Comparison of ENCODE assay signal across 8 cellular contexts in genomic region chr6:116011520-116011919, GRCh38. TPM values are rescaled to one million over a fixed set of nuclear protein-coding genes. Genes with fewer than 3 reads are reported as not detected.
DNase-seq lines count a peak whose midpoint lies in the region; ATAC-seq and TF ChIP-seq lines count a peak whose summit lies in the region.

No MANE protein-coding gene starts in this region.

- H3K79me2 ChIP-seq in OCI-LY3 (ENCODE audit: low read length): peaks cover 57% of the 10 kb centered on the region

- WGBS in upper lobe of left lung, 2 donors: 65 to 75% methylated on average over 3 of the region's 3 CpGs

- H3K27ac ChIP-seq in OCI-LY3 (ENCODE audit: low read length) (peak overlapping the region; percentile 54), upper lobe of left lung (no peak overlapping the region)

- TF ChIP-seq CTCF in OCI-LY3 (IDR thresholded peaks at IDR 0.05; ENCODE audit: low read depth, low read length): no peak
- TF ChIP-seq CTCF in mucosa of descending colon (IDR thresholded peaks at IDR 0.05): no peak
- no peak for TF ChIP-seq CTCF in upper lobe of left lung (IDR thresholded peaks at IDR 0.05)

- H3K4me3 ChIP-seq in OCI-LY3 (ENCODE audit: low read length): peak overlapping the region; percentile 4; the same call in 1 of the 2 replicates
- H3K4me3 ChIP-seq in mucosa of descending colon: no peak overlapping the region
- H3K4me3 ChIP-seq in upper lobe of left lung: no peak overlapping the region

- no peak overlapping the region for H2AFZ ChIP-seq in OCI-LY3 (ENCODE audit: low read depth, low read length)

- peak overlapping the region; percentile 85 for H3K4me2 ChIP-seq in OCI-LY3 (ENCODE audit: low read length)

- no peaks in the 10 kb centered on the region for H4K20me1 ChIP-seq in OCI-LY3 (ENCODE audit: insufficient read depth, low read length)

- peak; percentile 59 for ATAC-seq in GM18858 (IDR thresholded peaks at IDR 0.05; ENCODE audit: unreplicated experiment)
- peak; percentile 56 for ATAC-seq in HG02623 (IDR thresholded peaks at IDR 0.05; ENCODE audit: unreplicated experiment)
- ATAC-seq in mucosa of descending colon: peak; percentile 86
- ATAC-seq in upper lobe of left lung (ENCODE audit: low FRiP score in 2 of 2): no peak

- intact Hi-C loops in mucosa of descending colon (cut with DNase I, micrococcal nuclease): loop anchor here (2.0 to 5.0 kb wide), 3 partner anchors 51 to 87 kb away; partner anchors contain the start of gene FRK (in 1 of the 2)

- no peak for TF ChIP-seq EP300 in upper lobe of left lung (IDR thresholded peaks at IDR 0.05)

- no peaks in the 10 kb centered on the region for H3K9me3 ChIP-seq in OCI-LY3 (ENCODE audit: insufficient read depth, low read length)
- H3K9me3 ChIP-seq in mucosa of descending colon: no peaks in the 10 kb centered on the region
- H3K9me3 ChIP-seq in upper lobe of left lung: no peaks in the 10 kb centered on the region

- H3K27me3 ChIP-seq in OCI-LY3 (ENCODE audit: low read depth, low read length) (no peaks in the 10 kb centered on the region), upper lobe of left lung (no peaks in the 10 kb centered on the region)

- H3K9ac ChIP-seq in OCI-LY3 (ENCODE audit: low read length): peak overlapping the region; percentile 14

- H3K4me1 ChIP-seq in OCI-LY3 (ENCODE audit: low read length) (peaks cover 70% of the 10 kb centered on the region), mucosa of descending colon (ENCODE audit: low read depth) (peaks cover 9% of the 10 kb centered on the region), upper lobe of left lung (peaks cover 13 to 42% (median 28%) of the 10 kb centered on the region in 4 donors)

- DNase-seq in mucosa of descending colon (peak in 1 of 3 donors; percentile 12), HuH-7 (ENCODE audit: low spot score) (no peak), OCI-M1 (lab: John Stamatoyannopoulos, UW) (no peak), upper lobe of left lung (no peak), HuH-7.5 (ENCODE audit: low spot score) (no peak)

- TF ChIP-seq POLR2A in upper lobe of left lung (IDR thresholded peaks at IDR 0.05): no peak

- H3K36me3 ChIP-seq in OCI-LY3 (replicated peaks; ENCODE audit: low read depth, low read length): peaks cover 4% of the 10 kb centered on the region
- H3K36me3 ChIP-seq in mucosa of descending colon (ENCODE audit: low read depth): no peaks in the 10 kb centered on the region
- no peaks in the 10 kb centered on the region for H3K36me3 ChIP-seq in upper lobe of left lung

RNA-seq across cellular contexts. Expression of gene FRK, which starts 49.2 kb away (rescaled TPM):
- 10 to 100 TPM in 2 of 3 donors, 1 to 10 TPM in 1; 8.0 to 25.8 (median 23.2) TPM for total RNA-seq in mucosa of descending colon
- total RNA-seq in upper lobe of left lung: 1 to 10 TPM; 2.2 to 9.8 (median 5.9) TPM

Comparison
In these comparisons a context has a peak if more than half of its experiments do, and no peak if none do; other contexts are left out.
1. ATAC-seq: peak in GM18858 (single experiment), HG02623 (single experiment) and mucosa of descending colon (single experiment); none in upper lobe of left lung (0 of 2).